In the genomic region with DNA sequence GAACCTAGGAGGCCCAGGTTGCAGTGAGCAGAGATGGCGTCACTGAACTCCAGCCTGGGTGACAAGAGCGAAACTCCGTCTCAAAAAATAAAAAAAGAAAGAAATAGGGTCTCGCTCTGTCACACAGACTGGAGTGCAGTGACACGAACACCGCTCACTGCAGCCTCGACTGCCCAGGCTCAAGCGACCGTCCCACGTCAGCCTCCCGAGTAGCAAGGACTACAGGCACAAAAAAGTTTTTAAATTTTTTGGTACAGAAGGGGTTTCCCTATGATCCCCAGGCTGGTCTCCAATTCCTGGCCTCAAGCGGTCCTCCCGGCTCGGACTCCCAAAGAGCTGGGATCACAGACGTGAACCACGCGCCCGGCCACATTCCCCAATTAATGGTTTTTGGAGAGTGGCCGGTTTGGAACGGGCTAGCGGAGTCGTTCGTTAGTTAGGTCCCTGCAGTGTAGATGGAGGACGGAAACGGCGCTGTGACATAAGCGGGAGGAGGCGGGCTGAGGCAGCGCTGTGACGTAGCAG, we compare ENCODE assay signal across 1 cellular context.
TF ChIP-seq lines count a peak whose summit lies in the region.

No MANE protein-coding gene starts in this region.

TF ChIP-seq in K562, 482 proteins besides CTCF, POLR2A, EP300 and RAD21 (continued from another document and continues in another):
- TF ChIP-seq GMEB1 (CRISPR knock-in tag; IDR thresholded peaks at IDR 0.05), result no peak
- TF ChIP-seq JUN (IDR thresholded peaks at IDR 0.05; ENCODE audit: borderline replicate concordance, low read depth, low read length), result peak; percentile 23; the same call in 1 of the 2 replicates
- TF ChIP-seq JUN (CRISPR knock-in tag; IDR thresholded peaks at IDR 0.05; ENCODE audit: borderline replicate concordance), result no peak
- no peak for TF ChIP-seq U2AF2 (optimal IDR thresholded peaks at IDR 0.05; ENCODE audit: low read depth, low read length)
- TF ChIP-seq LEF1 (IDR thresholded peaks at IDR 0.05), result 0 out of 2 replicates have a peak, but pooled peaks have one; percentile 23
- TF ChIP-seq ZNF280A (IDR thresholded peaks at IDR 0.05; ENCODE audit: low read depth, partially characterized antibody), result no peak
- TF ChIP-seq SP2 (IDR thresholded peaks at IDR 0.05; ENCODE audit: extremely low read depth, low read depth, low read length, poor library complexity, severe bottlenecking), result no peak
- no peak for TF ChIP-seq U2AF1 (optimal IDR thresholded peaks at IDR 0.05; ENCODE audit: low read depth, low read length)
- TF ChIP-seq HMG20B (CRISPR knock-in tag; IDR thresholded peaks at IDR 0.05), result no peak
- TF ChIP-seq, protein P1, sequence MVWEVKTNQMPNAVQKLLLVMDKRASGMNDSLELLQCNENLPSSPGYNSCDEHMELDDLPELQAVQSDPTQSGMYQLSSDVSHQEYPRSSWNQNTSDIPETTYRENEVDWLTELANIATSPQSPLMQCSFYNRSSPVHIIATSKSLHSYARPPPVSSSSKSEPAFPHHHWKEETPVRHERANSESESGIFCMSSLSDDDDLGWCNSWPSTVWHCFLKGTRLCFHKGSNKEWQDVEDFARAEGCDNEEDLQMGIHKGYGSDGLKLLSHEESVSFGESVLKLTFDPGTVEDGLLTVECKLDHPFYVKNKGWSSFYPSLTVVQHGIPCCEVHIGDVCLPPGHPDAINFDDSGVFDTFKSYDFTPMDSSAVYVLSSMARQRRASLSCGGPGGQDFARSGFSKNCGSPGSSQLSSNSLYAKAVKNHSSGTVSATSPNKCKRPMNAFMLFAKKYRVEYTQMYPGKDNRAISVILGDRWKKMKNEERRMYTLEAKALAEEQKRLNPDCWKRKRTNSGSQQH (CRISPR knock-in tag; IDR thresholded peaks at IDR 0.05), result peak; percentile 45; the same call in 1 of the 2 replicates
- TF ChIP-seq EHMT2 (IDR thresholded peaks at IDR 0.05), result no peak
- no peak for TF ChIP-seq POLR2G (IDR thresholded peaks at IDR 0.05; ENCODE audit: low read depth, low read length)
- TF ChIP-seq ZNF778 (CRISPR knock-in tag; IDR thresholded peaks at IDR 0.05), result no peak
- TF ChIP-seq TCF7 (IDR thresholded peaks at IDR 0.05; ENCODE audit: borderline replicate concordance), result no peak
- no peak for TF ChIP-seq PRPF4 (IDR thresholded peaks at IDR 0.05; ENCODE audit: insufficient read depth, low read depth, low read length, poor library complexity, severe bottlenecking)
- TF ChIP-seq SMAD3 (CRISPR knock-in tag; conservative IDR thresholded peaks at IDR 0.05), result 0 out of 2 replicates have a peak, but pooled peaks have one; percentile 34
- TF ChIP-seq ZNF263 (CRISPR knock-in tag; IDR thresholded peaks at IDR 0.05; ENCODE audit: borderline replicate concordance), result peak; percentile 50; the same call in 1 of the 2 replicates
- peak; percentile 36; the same call in 1 of the 2 replicates for TF ChIP-seq NFIC (IDR thresholded peaks at IDR 0.05)
- TF ChIP-seq, protein P2, sequence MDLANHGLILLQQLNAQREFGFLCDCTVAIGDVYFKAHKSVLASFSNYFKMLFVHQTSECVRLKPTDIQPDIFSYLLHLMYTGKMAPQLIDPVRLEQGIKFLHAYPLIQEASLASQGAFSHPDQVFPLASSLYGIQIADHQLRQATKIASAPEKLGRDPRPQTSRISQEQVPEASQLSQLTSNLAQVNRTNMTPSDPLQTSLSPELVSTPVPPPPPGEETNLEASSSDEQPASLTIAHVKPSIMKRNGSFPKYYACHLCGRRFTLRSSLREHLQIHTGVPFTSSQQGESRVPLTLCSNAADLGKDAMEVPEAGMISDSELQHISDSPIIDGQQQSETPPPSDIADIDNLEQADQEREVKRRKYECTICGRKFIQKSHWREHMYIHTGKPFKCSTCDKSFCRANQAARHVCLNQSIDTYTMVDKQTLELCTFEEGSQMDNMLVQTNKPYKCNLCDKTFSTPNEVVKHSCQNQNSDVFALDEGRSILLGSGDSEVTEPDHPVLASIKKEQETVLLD (IDR thresholded peaks at IDR 0.05), result no peak; the same call in 1 of the 2 replicates
- TF ChIP-seq MECOM (CRISPR knock-in tag; IDR thresholded peaks at IDR 0.05), result no peak
- TF ChIP-seq E2F3 (CRISPR knock-in tag; IDR thresholded peaks at IDR 0.05), result peak; percentile 81
- no peak for TF ChIP-seq ZNF449 (CRISPR knock-in tag; IDR thresholded peaks at IDR 0.05)
- TF ChIP-seq RBM15 (IDR thresholded peaks at IDR 0.05; ENCODE audit: insufficient read depth, low read length), result no peak
- TF ChIP-seq NR3C1 (CRISPR knock-in tag; IDR thresholded peaks at IDR 0.05), result no peak
- TF ChIP-seq SPI1 (IDR thresholded peaks at IDR 0.05; ENCODE audit: borderline replicate concordance, low read depth, low read length), result no peak
- TF ChIP-seq, protein P3, sequence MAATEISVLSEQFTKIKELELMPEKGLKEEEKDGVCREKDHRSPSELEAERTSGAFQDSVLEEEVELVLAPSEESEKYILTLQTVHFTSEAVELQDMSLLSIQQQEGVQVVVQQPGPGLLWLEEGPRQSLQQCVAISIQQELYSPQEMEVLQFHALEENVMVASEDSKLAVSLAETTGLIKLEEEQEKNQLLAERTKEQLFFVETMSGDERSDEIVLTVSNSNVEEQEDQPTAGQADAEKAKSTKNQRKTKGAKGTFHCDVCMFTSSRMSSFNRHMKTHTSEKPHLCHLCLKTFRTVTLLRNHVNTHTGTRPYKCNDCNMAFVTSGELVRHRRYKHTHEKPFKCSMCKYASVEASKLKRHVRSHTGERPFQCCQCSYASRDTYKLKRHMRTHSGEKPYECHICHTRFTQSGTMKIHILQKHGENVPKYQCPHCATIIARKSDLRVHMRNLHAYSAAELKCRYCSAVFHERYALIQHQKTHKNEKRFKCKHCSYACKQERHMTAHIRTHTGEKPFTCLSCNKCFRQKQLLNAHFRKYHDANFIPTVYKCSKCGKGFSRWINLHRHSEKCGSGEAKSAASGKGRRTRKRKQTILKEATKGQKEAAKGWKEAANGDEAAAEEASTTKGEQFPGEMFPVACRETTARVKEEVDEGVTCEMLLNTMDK (IDR thresholded peaks at IDR 0.05; ENCODE audit: borderline replicate concordance, insufficient read depth, low read depth, low read length, poor library complexity, severe bottlenecking), result no peak
- TF ChIP-seq POLR2AphosphoS2 (IDR thresholded peaks at IDR 0.05; ENCODE audit: low read length), result peak; percentile 73; the same call in 1 of the 2 replicates
- TF ChIP-seq DACH1 (IDR thresholded peaks at IDR 0.05; ENCODE audit: partially characterized antibody), result no peak
- TF ChIP-seq HDAC1 (IDR thresholded peaks at IDR 0.05), result peak in 1 of 2 experiments; percentile 11; a peak in 2 of 4 replicates
- TF ChIP-seq ERF (CRISPR knock-in tag; IDR thresholded peaks at IDR 0.05), result peak; percentile 75; the same call in 1 of the 2 replicates
- TF ChIP-seq SRSF1 (IDR thresholded peaks at IDR 0.05; ENCODE audit: low read depth, low read length), result no peak
- TF ChIP-seq RBFOX2 (IDR thresholded peaks at IDR 0.05; ENCODE audit: low read depth, low read length), result peak; percentile 69
- TF ChIP-seq ZBTB17 (CRISPR knock-in tag; IDR thresholded peaks at IDR 0.05), result no peak
- TF ChIP-seq GABPB2 (CRISPR knock-in tag; conservative IDR thresholded peaks at IDR 0.05), result no peak
- no peak for TF ChIP-seq RFX7 (CRISPR knock-in tag; IDR thresholded peaks at IDR 0.05)
- TF ChIP-seq EGR1 (conservative IDR thresholded peaks at IDR 0.05), result no peak
- no peak; the same call in 1 of the 2 replicates for TF ChIP-seq NCOA1 (IDR thresholded peaks at IDR 0.05; ENCODE audit: low read depth)
- no peak for TF ChIP-seq ARHGAP35 (IDR thresholded peaks at IDR 0.05; ENCODE audit: partially characterized antibody)
- TF ChIP-seq, protein P4, sequence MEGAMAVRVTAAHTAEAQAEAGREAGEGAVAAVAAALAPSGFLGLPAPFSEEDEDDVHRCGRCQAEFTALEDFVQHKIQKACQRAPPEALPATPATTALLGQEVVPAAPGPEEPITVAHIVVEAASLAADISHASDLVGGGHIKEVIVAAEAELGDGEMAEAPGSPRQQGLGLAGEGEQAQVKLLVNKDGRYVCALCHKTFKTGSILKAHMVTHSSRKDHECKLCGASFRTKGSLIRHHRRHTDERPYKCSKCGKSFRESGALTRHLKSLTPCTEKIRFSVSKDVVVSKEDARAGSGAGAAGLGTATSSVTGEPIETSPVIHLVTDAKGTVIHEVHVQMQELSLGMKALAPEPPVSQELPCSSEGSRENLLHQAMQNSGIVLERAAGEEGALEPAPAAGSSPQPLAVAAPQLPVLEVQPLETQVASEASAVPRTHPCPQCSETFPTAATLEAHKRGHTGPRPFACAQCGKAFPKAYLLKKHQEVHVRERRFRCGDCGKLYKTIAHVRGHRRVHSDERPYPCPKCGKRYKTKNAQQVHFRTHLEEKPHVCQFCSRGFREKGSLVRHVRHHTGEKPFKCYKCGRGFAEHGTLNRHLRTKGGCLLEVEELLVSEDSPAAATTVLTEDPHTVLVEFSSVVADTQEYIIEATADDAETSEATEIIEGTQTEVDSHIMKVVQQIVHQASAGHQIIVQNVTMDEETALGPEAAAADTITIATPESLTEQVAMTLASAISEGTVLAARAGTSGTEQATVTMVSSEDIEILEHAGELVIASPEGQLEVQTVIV (CRISPR knock-in tag; IDR thresholded peaks at IDR 0.05; ENCODE audit: borderline replicate concordance), result no peak
- TF ChIP-seq SIX5 (IDR thresholded peaks at IDR 0.05; ENCODE audit: borderline replicate concordance in 1 of 2, insufficient read depth in 1 of 2, low read depth in 1 of 2, low read length in 2 of 2), result no peak
- no peak for TF ChIP-seq MTA2 (IDR thresholded peaks at IDR 0.05; ENCODE audit: low read depth)
- TF ChIP-seq ZNF57 (CRISPR knock-in tag; IDR thresholded peaks at IDR 0.05), result peak; percentile 26; the same call in 1 of the 2 replicates
- no peak for TF ChIP-seq CREM (IDR thresholded peaks at IDR 0.05; ENCODE audit: low read depth)
- no peak for TF ChIP-seq PHF21A (IDR thresholded peaks at IDR 0.05; ENCODE audit: borderline replicate concordance, low read depth)
- TF ChIP-seq SETDB1 (IDR thresholded peaks at IDR 0.05; ENCODE audit: low read length), result no peak
- no peak for TF ChIP-seq TEAD2 (tag; IDR thresholded peaks at IDR 0.05)
- no peak for TF ChIP-seq HDGF (IDR thresholded peaks at IDR 0.05)
- no peak for TF ChIP-seq ZC3H8 (IDR thresholded peaks at IDR 0.05)
- no peak for TF ChIP-seq ZFPM2 (CRISPR knock-in tag; IDR thresholded peaks at IDR 0.05)
- TF ChIP-seq RBM22 (IDR thresholded peaks at IDR 0.05; ENCODE audit: low read depth, low read length, poor library complexity, severe bottlenecking), result no peak
- TF ChIP-seq NCOA6 (IDR thresholded peaks at IDR 0.05), result no peak
- no peak for TF ChIP-seq XRCC5 (IDR thresholded peaks at IDR 0.05; ENCODE audit: low read depth, low read length)
- peak; percentile 7 for TF ChIP-seq ETV5 (CRISPR knock-in tag; IDR thresholded peaks at IDR 0.05; ENCODE audit: low read depth)
- no peak for TF ChIP-seq MCM7 (IDR thresholded peaks at IDR 0.05)
- TF ChIP-seq SREBF1 (IDR thresholded peaks at IDR 0.05; ENCODE audit: borderline replicate concordance, low read depth, low read length), result no peak
- TF ChIP-seq THRB (CRISPR knock-in tag; conservative IDR thresholded peaks at IDR 0.05), result no peak
- no peak; the same call in 1 of the 2 replicates for TF ChIP-seq ELF4 (CRISPR knock-in tag; IDR thresholded peaks at IDR 0.05)
- TF ChIP-seq ZBTB9 (CRISPR knock-in tag; IDR thresholded peaks at IDR 0.05), result peak; percentile 80
